ENCODE assay signal across 8 cellular contexts in the genomic region with DNA sequence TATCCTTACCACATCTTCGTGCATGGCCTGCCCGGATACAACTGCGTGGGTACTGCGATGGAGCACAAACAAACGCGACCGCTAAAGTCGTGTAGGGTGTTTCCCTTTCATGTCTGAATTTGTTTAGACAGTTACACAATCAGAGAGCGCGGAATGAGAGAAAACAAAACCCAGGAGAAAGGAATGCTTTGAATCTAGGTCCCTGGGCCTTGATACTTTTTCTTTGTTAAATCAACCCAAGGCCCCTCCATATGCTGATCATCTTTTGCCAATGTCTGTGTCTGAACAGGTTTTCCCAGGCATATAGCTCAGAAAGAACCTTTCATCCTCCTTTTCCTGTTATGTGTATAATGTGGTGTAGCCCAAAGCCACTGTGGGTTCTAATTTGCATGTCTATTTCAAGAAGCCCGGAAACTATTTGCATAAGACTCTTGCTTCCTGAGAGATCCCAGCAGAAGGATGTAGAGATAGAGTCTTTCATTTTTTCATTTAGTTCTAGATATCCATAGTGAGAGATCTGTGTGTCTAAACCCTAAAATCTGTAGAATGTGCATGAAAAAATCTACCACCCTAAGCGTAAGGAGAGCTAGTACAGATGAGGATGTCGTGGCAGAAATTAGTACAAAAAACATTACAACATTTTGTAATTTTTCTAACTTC.
DNase-seq lines count a peak whose midpoint lies in the region; ATAC-seq, FAIRE-seq and TF ChIP-seq lines count a peak whose summit lies in the region.

No MANE protein-coding gene starts in this region.

- H4K8ac ChIP-seq in mesenchymal stem cell (ENCODE audit: low read length): no peak overlapping the region

- H2BK5ac ChIP-seq in mesenchymal stem cell (ENCODE audit: low read depth, low read length, poor library complexity, severe bottlenecking): no peak overlapping the region

- H4K91ac ChIP-seq in mesenchymal stem cell (ENCODE audit: low read length): no peak overlapping the region

- H3K9me3 ChIP-seq in mesenchymal stem cell (ENCODE audit: control insufficient read depth, low read length) (no peaks in the 10 kb centered on the region), pancreas (no peaks in the 10 kb centered on the region)

- H3K4ac ChIP-seq in mesenchymal stem cell (ENCODE audit: low read depth in 1 of 2, low read length in 2 of 2): no peak overlapping the region

- TF ChIP-seq CTCF in pancreas (IDR thresholded peaks at IDR 0.05): no peak

- ATAC-seq in GM18861 (IDR thresholded peaks at IDR 0.05; ENCODE audit: unreplicated experiment): peak; percentile 48
- ATAC-seq in HG02763 (IDR thresholded peaks at IDR 0.05; ENCODE audit: unreplicated experiment): peak; percentile 74
- ATAC-seq in pancreas: no peak

- H3K27me3 ChIP-seq in mesenchymal stem cell (ENCODE audit: control insufficient read depth in 1 of 2, insufficient read depth in 1 of 2, low read length in 2 of 2) (peaks cover 4 to 69% of the 10 kb centered on the region in 2 experiments), pancreas (no peaks in the 10 kb centered on the region)

- H3K9ac ChIP-seq in mesenchymal stem cell (ENCODE audit: low read length): no peak overlapping the region

- no peak overlapping the region for H2AK5ac ChIP-seq in mesenchymal stem cell (ENCODE audit: low read length, severe bottlenecking)

- no peaks in the 10 kb centered on the region for H3K79me1 ChIP-seq in mesenchymal stem cell (replicated peaks; ENCODE audit: low read length, poor library complexity, severe bottlenecking)

- H2BK12ac ChIP-seq in mesenchymal stem cell (ENCODE audit: low read length in 2 of 2): no peak overlapping the region

- no peak overlapping the region for H2BK15ac ChIP-seq in mesenchymal stem cell (ENCODE audit: low read depth, poor library complexity, severe bottlenecking)

- H3K27ac ChIP-seq in mesenchymal stem cell (ENCODE audit: low read length, poor library complexity, severe bottlenecking) (peak overlapping the region; percentile 13), pancreas (no peak overlapping the region)

- intact Hi-C loops in pancreas (cut with DNase I): no loop called here

- H3K4me3 ChIP-seq in mesenchymal stem cell (ENCODE audit: insufficient read depth in 1 of 2, low read depth in 1 of 2, low read length in 2 of 2) (no peak overlapping the region), pancreas (no peak overlapping the region)

- H2AFZ ChIP-seq in mesenchymal stem cell (ENCODE audit: low read depth, low read length): no peak overlapping the region

- no peak overlapping the region for H2BK120ac ChIP-seq in mesenchymal stem cell (ENCODE audit: low read depth, low read length)

- no peaks in the 10 kb centered on the region for H3K36me3 ChIP-seq in mesenchymal stem cell (ENCODE audit: control insufficient read depth in 1 of 2, insufficient read depth in 2 of 2, low read depth in 1 of 2, low read length in 2 of 2)
- H3K36me3 ChIP-seq in pancreas: no peaks in the 10 kb centered on the region

- H3K4me1 ChIP-seq in mesenchymal stem cell (ENCODE audit: control insufficient read depth, insufficient read depth, low read depth, low read length): peaks cover 2% of the 10 kb centered on the region
- no peaks in the 10 kb centered on the region for H3K4me1 ChIP-seq in pancreas

- no peak overlapping the region for H3K23ac ChIP-seq in mesenchymal stem cell (ENCODE audit: low read length in 2 of 2)

- no peak overlapping the region for H3K14ac ChIP-seq in mesenchymal stem cell (ENCODE audit: low read length in 2 of 2)

- H3K18ac ChIP-seq in mesenchymal stem cell (ENCODE audit: low read depth in 1 of 2, low read length in 2 of 2): no peak overlapping the region

- peak; percentile 14 to 16 for DNase-seq in NCI-H1930 (lab: John Stamatoyannopoulos, UW)
- DNase-seq in activated effector memory CD4-positive, alpha-beta T cell treated with Interleukin-2 at 50 U/mL for 16 hours: peak; percentile 38
- DNase-seq in mesenchymal stem cell: peak; percentile 51
- DNase-seq in NCI-H2227 treated with DMSO at 0.1 percent for 48 hours (lab: John Stamatoyannopoulos, UW): no peak
- DNase-seq in pancreas: no peak
- DNase-seq in NCI-H1417 treated with DMSO at 0.1 percent for 48 hours (lab: John Stamatoyannopoulos, UW): no peak

- H3K4me2 ChIP-seq in mesenchymal stem cell (ENCODE audit: low read length, poor library complexity, severe bottlenecking): no peak overlapping the region

- no peak for FAIRE-seq in pancreas (lab: Jason Lieb, UNC)

- 84% methylated on average over 11 of the region's 13 CpGs for WGBS in mesenchymal stem cell
- WGBS in pancreas, 2 donors: 86 to 91% methylated on average over 13 of the region's 13 CpGs

Comparison
In these comparisons a context has a peak if more than half of its experiments do, and no peak if none do; other contexts are left out.
1. ATAC-seq: peak in GM18861 (single experiment) and HG02763 (single experiment); none in pancreas (0 of 4).
2. DNase-seq: peak in NCI-H1930 (2 of 2), activated effector memory CD4-positive, alpha-beta T cell treated with Interleukin-2 at 50 U/mL for 16 hours (single experiment) and mesenchymal stem cell (single experiment); none in NCI-H2227 treated with DMSO at 0.1 percent for 48 hours (single experiment), pancreas (0 of 6) and NCI-H1417 treated with DMSO at 0.1 percent for 48 hours (single experiment).